In the genomic region with DNA sequence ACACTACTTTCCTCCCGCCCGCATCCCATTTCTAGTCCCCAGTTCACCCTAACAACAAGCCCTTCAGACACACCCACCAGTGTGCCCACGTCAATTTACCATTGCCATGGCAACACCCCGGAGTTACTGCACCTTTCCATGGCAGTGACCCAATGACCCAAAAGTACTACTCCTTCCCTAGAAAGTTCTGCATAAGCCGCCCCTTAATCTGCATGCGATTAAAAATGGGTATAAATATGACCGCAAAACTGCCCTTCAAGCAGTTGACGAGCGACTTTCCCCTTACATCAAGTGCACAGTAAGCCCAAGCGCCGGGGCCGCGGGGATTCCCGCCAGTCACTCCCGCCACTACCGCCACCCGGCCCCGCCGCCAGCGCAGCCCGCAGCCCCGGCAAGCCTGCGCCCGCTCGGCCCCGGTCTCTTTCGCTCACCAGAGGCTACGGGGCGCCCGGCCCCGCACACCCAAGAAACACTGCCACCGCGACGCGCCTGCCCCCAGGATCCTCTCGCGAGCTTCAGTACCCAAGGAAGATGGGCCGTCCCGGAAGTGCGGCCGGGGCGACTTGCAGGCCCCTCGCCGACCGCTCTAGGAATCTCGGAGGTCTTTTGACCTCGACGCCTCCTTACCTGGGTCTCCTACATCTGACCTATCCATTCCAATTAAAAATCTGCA, we compare ENCODE assay signal across 9 cellular contexts. TPM values are rescaled to one million over a fixed set of nuclear protein-coding genes. Genes with fewer than 3 reads are reported as not detected.
DNase-seq lines count a peak whose midpoint lies in the region; TF ChIP-seq lines count a peak whose summit lies in the region.
"Had no signal": no experiment of that assay in that cellular context is flagged by ENCODE, and none has a peak within 500 bp of the region (broad histone marks: within the 10 kb centered on the region; RNA-seq: fewer than 3 reads in every experiment).

No MANE protein-coding gene starts in this region.

- H3K9me3 Mint-ChIP-seq in MCF 10A (ENCODE audit: unreplicated experiment) = peaks cover 21% of the 10 kb centered on the region

- H3K9ac ChIP-seq in SK-N-SH = peak overlapping the region; percentile 74
- H3K9ac ChIP-seq: BLaER1 treated with 17β-estradiol and CSF1 and Interleukin-3, amounts not matched to agents 10 nM and 100 nM had no signal

- no peaks in the 10 kb centered on the region for H3K36me3 Mint-ChIP-seq in MCF 10A (ENCODE audit: insufficient read depth, unreplicated experiment)

- TF ChIP-seq RAD21 in SK-N-SH (IDR thresholded peaks at IDR 0.05; ENCODE audit: low read length) = peak; percentile 4; the same call in 1 of the 2 replicates

- DNase-seq in breast epithelium (ENCODE audit: low spot score in 2 of 2) = peak; percentile 42 to 61
- DNase-seq in MCF 10A (ENCODE audit: unreplicated experiment) = no peak
- DNase-seq in HPDE6-E6E7 (ENCODE audit: extremely low spot score) = peak; percentile 42
- peak; percentile 94 for DNase-seq in SK-N-SH
- DNase-seq in astrocyte of the cerebellum (ENCODE audit: low read depth) = peak; percentile 39
- peak; percentile 54 for DNase-seq in hepatic stellate cell (ENCODE audit: low spot score)
- peak; percentile 67 for DNase-seq in putamen (ENCODE audit: low spot score)
- no peak for DNase-seq in vagina (ENCODE audit: extremely low spot score in 2 of 2)

- H3K4me3 Mint-ChIP-seq in MCF 10A (ENCODE audit: unreplicated experiment) = no peak overlapping the region

- no peaks in the 10 kb centered on the region for H3K79me2 ChIP-seq in SK-N-SH (ENCODE audit: insufficient read depth)

- intact Hi-C loops in breast epithelium (cut with DNase I; ENCODE audit: low total_unique reads) (no loop called here), MCF 10A (cut with micrococcal nuclease) (no loop called here), vagina (cut with DNase I) (no loop called here)

- TF ChIP-seq POLR2A in breast epithelium (IDR thresholded peaks at IDR 0.05) (no peak), vagina (IDR thresholded peaks at IDR 0.05) (no peak)

- peak overlapping the region; percentile 83 for H3K4me2 ChIP-seq in SK-N-SH
- H3K4me2 ChIP-seq: BLaER1 treated with 17β-estradiol and CSF1 and Interleukin-3, amounts not matched to agents 10 nM and 100 nM had no signal

- in situ Hi-C loops in astrocyte of the cerebellum (cut with HindIII; ENCODE audit: low sequenced_read_pairs) = no loop called here

- peaks cover 0 to 22% of the 10 kb centered on the region in 2 donors for H3K9me3 ChIP-seq in breast epithelium
- H3K9me3 ChIP-seq in SK-N-SH = no peaks in the 10 kb centered on the region
- H3K9me3 ChIP-seq in vagina = no peaks in the 10 kb centered on the region

- H3K4me1 Mint-ChIP-seq in MCF 10A (ENCODE audit: insufficient read depth, unreplicated experiment) = no peaks in the 10 kb centered on the region

- H2AFZ ChIP-seq in SK-N-SH (ENCODE audit: low read depth) = peak overlapping the region; percentile 95

- H3K4me3 ChIP-seq in breast epithelium (peak overlapping the region; percentile 73 to 84 (median 81)), SK-N-SH (ENCODE audit: low read depth in 2 of 2, low read length in 1 of 2) (peak overlapping the region; percentile 67 to 86), astrocyte of the cerebellum (ENCODE audit: low read depth, low read length) (peak overlapping the region; percentile 54), vagina (peak overlapping the region; percentile 49 to 66)

- POLR2A ChIA-PET in MCF 10A (lab: Yijun Ruan, JAX) = no interaction called here
- POLR2A ChIA-PET in SK-N-SH (lab: Yijun Ruan, JAX) = interaction anchor here (0.7 to 1.0 kb wide), 2 partner anchors 60 to 130 kb away, joined by 3 to 5 read pairs; partner anchors contain the start of genes ZKSCAN7 and ZNF197

- H3K4me1 ChIP-seq in breast epithelium (no peaks in the 10 kb centered on the region), SK-N-SH (ENCODE audit: control insufficient read depth in 1 of 2, insufficient read depth in 2 of 2, low read depth in 1 of 2, low read length in 1 of 2) (peaks cover 0 to 2% of the 10 kb centered on the region in 2 experiments; a peak in 1 of 4 replicates), vagina (peaks cover 13% of the 10 kb centered on the region)
- H3K4me1 ChIP-seq: BLaER1 treated with 17β-estradiol and CSF1 and Interleukin-3, amounts not matched to agents 10 nM and 100 nM had no signal

- H3F3A ChIP-seq in SK-N-SH (replicated peaks; ENCODE audit: insufficient read depth) = no peaks in the 10 kb centered on the region

- no peak overlapping the region for H3K27ac Mint-ChIP-seq in MCF 10A (ENCODE audit: low read depth, unreplicated experiment)

- no peak for TF ChIP-seq EP300 in SK-N-SH (IDR thresholded peaks at IDR 0.05; ENCODE audit: borderline replicate concordance in 1 of 2, low read depth in 1 of 2, low read length in 1 of 2)

- CTCF ChIA-PET in MCF 10A (lab: Yijun Ruan, JAX) = interaction anchor here (0.7 kb wide), 1 partner anchor 100 kb away, joined by 3 read pairs; no protein-coding TSS in a partner anchor
- CTCF ChIA-PET in SK-N-SH (lab: Yijun Ruan, JAX) = interaction anchor here (1.2 kb wide), 1 partner anchor 60 kb away, joined by 3 read pairs; no protein-coding TSS in a partner anchor

- BruUV-seq in MCF 10A (replicated peaks; lab: Mats Ljungman, UMichigan) = no TSS peak

- no peaks in the 10 kb centered on the region for H4K20me1 ChIP-seq in SK-N-SH (ENCODE audit: insufficient read depth)
- H4K20me1 ChIP-seq: BLaER1 treated with 17β-estradiol and CSF1 and Interleukin-3, amounts not matched to agents 10 nM and 100 nM had no signal

- 9% methylated on average over 28 of the region's 48 CpGs for WGBS in SK-N-SH (ENCODE audit: low lambda C conversion rate)

- no peak for TF ChIP-seq CTCF in breast epithelium (IDR thresholded peaks at IDR 0.05)
- TF ChIP-seq CTCF in MCF 10A (IDR thresholded peaks at IDR 0.05; ENCODE audit: unreplicated experiment) = no peak
- TF ChIP-seq CTCF in SK-N-SH (IDR thresholded peaks at IDR 0.05) = no peak
- no peak for TF ChIP-seq CTCF in astrocyte of the cerebellum (IDR thresholded peaks at IDR 0.05; ENCODE audit: low read depth, low read length, missing control alignments)
- TF ChIP-seq CTCF in vagina (IDR thresholded peaks at IDR 0.05) = no peak

- H3K27me3 ChIP-seq in breast epithelium = peaks cover 0 to 12% of the 10 kb centered on the region in 2 donors
- no peaks in the 10 kb centered on the region for H3K27me3 ChIP-seq in SK-N-SH (ENCODE audit: insufficient read depth)
- no peaks in the 10 kb centered on the region for H3K27me3 ChIP-seq in vagina

- no peaks in the 10 kb centered on the region for H3K27me3 Mint-ChIP-seq in MCF 10A (ENCODE audit: insufficient read depth, unreplicated experiment)

- H3K9me2 ChIP-seq in SK-N-SH = no peaks in the 10 kb centered on the region

- H3K27ac ChIP-seq in breast epithelium (peak overlapping the region in 1 of 2 donors; percentile 62), SK-N-SH (ENCODE audit: low read depth in 2 of 2, low read length in 1 of 2) (peak overlapping the region in 1 of 2 experiments; percentile 58; a peak in 1 of 4 replicates), vagina (no peak overlapping the region)
- H3K27ac ChIP-seq: BLaER1 treated with 17β-estradiol and CSF1 and Interleukin-3, amounts not matched to agents 10 nM and 100 nM had no signal

- H3K36me3 ChIP-seq in breast epithelium (no peaks in the 10 kb centered on the region), SK-N-SH (replicated peaks in 1 of 2; ENCODE audit: control insufficient read depth in 1 of 2, insufficient read depth in 2 of 2, low read length in 1 of 2) (peaks cover 10 to 21% of the 10 kb centered on the region in 2 experiments), vagina (no peaks in the 10 kb centered on the region)

TF ChIP-seq in SK-N-SH, 30 proteins besides CTCF, POLR2A, EP300 and RAD21 (continues in another document):
- TF ChIP-seq NRF1 (IDR thresholded peaks at IDR 0.05; ENCODE audit: low read depth, low read length) = no peak
- TF ChIP-seq TAF1 (IDR thresholded peaks at IDR 0.05; ENCODE audit: borderline replicate concordance, low read depth, low read length) = peak; percentile 69; the same call in 1 of the 2 replicates
- TF ChIP-seq MAX (IDR thresholded peaks at IDR 0.05; ENCODE audit: low read depth) = peak; percentile 80
- TF ChIP-seq NFIC (IDR thresholded peaks at IDR 0.05; ENCODE audit: borderline replicate concordance) = no peak
- TF ChIP-seq RXRA (IDR thresholded peaks at IDR 0.05; ENCODE audit: borderline replicate concordance, low read depth) = no peak
- no peak for TF ChIP-seq RCOR1 (IDR thresholded peaks at IDR 0.05; ENCODE audit: low read length)
- TF ChIP-seq RFX5 (IDR thresholded peaks at IDR 0.05; ENCODE audit: low read length) = no peak
- TF ChIP-seq FOSL2 (IDR thresholded peaks at IDR 0.05; ENCODE audit: borderline replicate concordance, low read depth) = no peak
- no peak for TF ChIP-seq MEF2A (IDR thresholded peaks at IDR 0.05; ENCODE audit: borderline replicate concordance, low read depth)
- TF ChIP-seq FOXM1 (IDR thresholded peaks at IDR 0.05; ENCODE audit: low read depth) = no peak
- no peak for TF ChIP-seq EZH2phosphoT487 (IDR thresholded peaks at IDR 0.05; ENCODE audit: borderline replicate concordance, low read depth)

RNA-seq across cellular contexts. Expression of gene ZNF502, which starts 27.2 kb away (rescaled TPM):
- total RNA-seq in breast epithelium (1 to 10 TPM; 4.6 to 9.5 (median 6.6) TPM), MCF 10A (2022) (2.4 and 2.8 TPM in 2 replicates), vagina (4.4 TPM)
- 2.1 and 3.2 TPM in 2 replicates for polyA plus RNA-seq in SK-N-SH (2012; rRNA removed)
- polyA plus RNA-seq in SK-N-SH (2012; cell fraction: cytosol; rRNA removed) = 2.6 and 2.7 TPM in 2 replicates
- polyA plus RNA-seq in SK-N-SH (2012; cell fraction: nucleus; rRNA removed) = 6.1 and 10.9 TPM in 2 replicates

RNA-seq across cellular contexts. Expression of gene ZNF35, which starts 36.7 kb away (rescaled TPM):
- total RNA-seq in breast epithelium (10 to 100 TPM in 2 of 3 donors, 1 to 10 TPM in 1; 8.8 to 18.7 (median 13.1) TPM), MCF 10A (2022) (9.9 and 12.7 TPM in 2 replicates), vagina (9.3 TPM)
- 2.4 and 4.5 TPM in 2 replicates for polyA plus RNA-seq in SK-N-SH (2012; rRNA removed)
- polyA plus RNA-seq in SK-N-SH (2012; cell fraction: cytosol; rRNA removed) = 3.4 and 4.3 TPM in 2 replicates
- polyA plus RNA-seq in SK-N-SH (2012; cell fraction: nucleus; rRNA removed) = 5.0 and 5.1 TPM in 2 replicates

RNA-seq across cellular contexts. Expression of gene ZNF501, which starts 44.2 kb away (rescaled TPM):
- total RNA-seq in breast epithelium (1 to 10 TPM; 4.9 to 9.1 (median 5.4) TPM), MCF 10A (2022) (0.17 and 0.40 TPM in 2 replicates), vagina (2.7 TPM)
- 1.1 and 1.5 TPM in 2 replicates for polyA plus RNA-seq in SK-N-SH (2012; rRNA removed)
- 1.1 and 1.5 TPM in 2 replicates for polyA plus RNA-seq in SK-N-SH (2012; cell fraction: cytosol; rRNA removed)
- polyA plus RNA-seq in SK-N-SH (2012; cell fraction: nucleus; rRNA removed) = 1.3 TPM in 2 replicates

Comparison
In these comparisons a context has a peak if more than half of its experiments do, and no peak if none do; other contexts are left out.
1. DNase-seq: peak in breast epithelium (2 of 2), HPDE6-E6E7 (single experiment), SK-N-SH (single experiment), astrocyte of the cerebellum (single experiment), hepatic stellate cell (single experiment) and putamen (single experiment); none in MCF 10A (single experiment) and vagina (0 of 2).
2. Peak in every context shown above with its lines, with median percentiles within 50 percentile points of each other: H3K4me3 ChIP-seq.